8 cellular contexts compared by ENCODE assay signal in the genomic region with DNA sequence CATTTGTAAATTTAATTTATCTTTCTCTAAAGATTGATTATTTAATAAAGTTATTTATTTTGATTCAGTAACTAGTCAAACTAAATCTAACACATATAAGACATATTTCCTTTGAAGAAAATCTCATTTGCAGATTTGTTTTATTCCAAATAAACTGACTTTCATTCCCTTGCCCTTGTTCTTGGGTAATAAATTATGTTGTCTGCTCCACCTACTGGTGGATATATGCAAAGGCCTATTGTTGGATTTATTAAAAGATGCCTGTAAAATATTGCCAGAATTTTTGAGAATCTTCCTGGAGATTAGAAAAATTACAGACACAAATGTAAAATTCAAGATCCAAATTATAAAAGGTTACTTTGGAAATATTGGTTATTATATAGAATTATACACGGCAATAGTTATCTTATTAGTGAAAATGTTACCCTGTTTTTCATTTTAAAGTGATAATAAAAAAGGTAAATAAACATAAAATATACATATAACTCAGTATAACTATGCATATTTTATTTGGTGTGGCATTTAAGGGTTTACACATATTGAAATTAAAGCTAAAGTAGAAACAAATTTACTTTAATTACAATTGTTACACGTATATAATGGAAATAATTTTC.
DNase-seq lines count a peak whose midpoint lies in the region; ATAC-seq and TF ChIP-seq lines count a peak whose summit lies in the region.

No MANE protein-coding gene starts in this region.

- intact Hi-C loops in upper lobe of right lung (cut with DNase I): no loop called here

- H3K36me3 ChIP-seq in Loucy (ENCODE audit: insufficient read depth, low read length) (no peaks in the 10 kb centered on the region), upper lobe of right lung (no peaks in the 10 kb centered on the region)

- no peaks in the 10 kb centered on the region for H3K36me3 Mint-ChIP-seq in activated CD4-positive, alpha-beta T cell treated with anti-CD3 and anti-CD28 coated beads, Interleukin-2, amount 10 ng/mL, durations not matched to agents 7 days and 5 days (ENCODE audit: low read depth)

- H3K4me3 ChIP-seq in Loucy (ENCODE audit: low read length, poor library complexity, severe bottlenecking) (no peak overlapping the region), upper lobe of right lung (no peak overlapping the region)

- no peak overlapping the region for H3K4me3 Mint-ChIP-seq in activated CD4-positive, alpha-beta T cell treated with anti-CD3 and anti-CD28 coated beads, Interleukin-2, amount 10 ng/mL, durations not matched to agents 7 days and 5 days

- no peak overlapping the region for H2AFZ ChIP-seq in Loucy (ENCODE audit: low read length)

- H3K9me3 ChIP-seq in Loucy (ENCODE audit: insufficient read depth, low read depth, low read length) (no peaks in the 10 kb centered on the region), upper lobe of right lung (no peaks in the 10 kb centered on the region)

- peak; percentile 79 for TF ChIP-seq CTCF in Loucy (conservative IDR thresholded peaks at IDR 0.05; ENCODE audit: low read length)
- peak; percentile 67 for TF ChIP-seq CTCF in upper lobe of right lung (IDR thresholded peaks at IDR 0.05)

- ATAC-seq in upper lobe of right lung (no peak), GM18502 (IDR thresholded peaks at IDR 0.05; ENCODE audit: poor library complexity, unreplicated experiment) (no peak)

- H3K4me2 ChIP-seq in Loucy (ENCODE audit: low read depth, low read length, poor library complexity, severe bottlenecking): no peak overlapping the region

- H3K27ac Mint-ChIP-seq in activated CD4-positive, alpha-beta T cell treated with anti-CD3 and anti-CD28 coated beads, Interleukin-2, amount 10 ng/mL, durations not matched to agents 7 days and 5 days: no peak overlapping the region

- CTCF ChIA-PET in activated CD4-positive, alpha-beta T cell treated with anti-CD3 and anti-CD28 coated beads, Interleukin-2, amount 10 ng/mL, durations not matched to agents 7 days and 5 days (lab: Charles Lee): no interaction called here

- H3K27me3 ChIP-seq in Loucy (ENCODE audit: insufficient read depth, low read length, poor library complexity, severe bottlenecking): no peaks in the 10 kb centered on the region
- no peaks in the 10 kb centered on the region for H3K27me3 ChIP-seq in upper lobe of right lung

- no peaks in the 10 kb centered on the region for H3K4me1 Mint-ChIP-seq in activated CD4-positive, alpha-beta T cell treated with anti-CD3 and anti-CD28 coated beads, Interleukin-2, amount 10 ng/mL, durations not matched to agents 7 days and 5 days

- H3K79me2 ChIP-seq in Loucy (ENCODE audit: insufficient read depth, low read length): no peaks in the 10 kb centered on the region

- no peaks in the 10 kb centered on the region for H3K27me3 Mint-ChIP-seq in activated CD4-positive, alpha-beta T cell treated with anti-CD3 and anti-CD28 coated beads, Interleukin-2, amount 10 ng/mL, durations not matched to agents 7 days and 5 days

- H3K9me3 Mint-ChIP-seq in activated CD4-positive, alpha-beta T cell treated with anti-CD3 and anti-CD28 coated beads, Interleukin-2, amount 10 ng/mL, durations not matched to agents 7 days and 5 days: no peaks in the 10 kb centered on the region

- no peak overlapping the region for H3K9ac ChIP-seq in Loucy (ENCODE audit: low read depth, low read length, poor library complexity, severe bottlenecking)

- POLR2A ChIA-PET in activated CD4-positive, alpha-beta T cell treated with anti-CD3 and anti-CD28 coated beads, Interleukin-2, amount 10 ng/mL, durations not matched to agents 7 days and 5 days (lab: Charles Lee): no interaction called here

- no peaks in the 10 kb centered on the region for H3K4me1 ChIP-seq in Loucy (ENCODE audit: insufficient read depth, low read length, poor library complexity, severe bottlenecking)
- H3K4me1 ChIP-seq in upper lobe of right lung: no peaks in the 10 kb centered on the region

- H4K20me1 ChIP-seq in Loucy (ENCODE audit: insufficient read depth, low read length, poor library complexity, severe bottlenecking): no peaks in the 10 kb centered on the region

- no peak overlapping the region for H3K27ac ChIP-seq in upper lobe of right lung

- no peaks in the 10 kb centered on the region for H3K9me2 ChIP-seq in Loucy (replicated peaks; ENCODE audit: low read depth, low read length)

- H3F3A ChIP-seq in Loucy (ENCODE audit: low read depth): no peaks in the 10 kb centered on the region

- DNase-seq in activated CD4-positive, alpha-beta T cell treated with anti-CD3 and anti-CD28 coated beads, Interleukin-2, amount 10 ng/mL, durations not matched to agents 7 days and 5 days: peak; percentile 6
- DNase-seq in activated CD4-positive, alpha-beta T cell treated with anti-CD3 and anti-CD28 coated beads for 1 hour: no peak
- DNase-seq in SKM-1 treated with dmso at 0.1 percent for 144 hours (lab: John Stamatoyannopoulos, UW; ENCODE audit: unreplicated experiment) (peak; percentile 60), germinal center (ENCODE audit: low spot score) (peak; percentile 6), upper lobe of right lung (no peak)
- no peak for DNase-seq in stimulated activated CD4-positive, alpha-beta T cell treated with anti-CD3 and anti-CD28 coated beads, Interleukin-12 subunit alpha, Interleukin-12 subunit beta, amount 100 ng/mL, for 4 hours

Comparison
In these comparisons a context has a peak if more than half of its experiments do, and no peak if none do; other contexts are left out.
1. DNase-seq: peak in activated CD4-positive, alpha-beta T cell treated with anti-CD3 and anti-CD28 coated beads, Interleukin-2, amount 10 ng/mL, durations not matched to agents 7 days and 5 days (single experiment), SKM-1 treated with dmso at 0.1 percent for 144 hours (single experiment) and germinal center (single experiment); none in activated CD4-positive, alpha-beta T cell treated with anti-CD3 and anti-CD28 coated beads for 1 hour (single experiment), upper lobe of right lung (single experiment) and stimulated activated CD4-positive, alpha-beta T cell treated with anti-CD3 and anti-CD28 coated beads, Interleukin-12 subunit alpha, Interleukin-12 subunit beta, amount 100 ng/mL, for 4 hours (single experiment).